Comparison of ENCODE assay signal across 8 cellular contexts in genomic region chr10:33005322-33006282, GRCh38. TPM values are rescaled to one million over a fixed set of nuclear protein-coding genes. Genes with fewer than 3 reads are reported as not detected.
DNase-seq lines count a peak whose midpoint lies in the region; ATAC-seq and TF ChIP-seq lines count a peak whose summit lies in the region.

No MANE protein-coding gene starts in this region.

- no peak for TF ChIP-seq CTCF in WTC11 (IDR thresholded peaks at IDR 0.05)
- no peak for TF ChIP-seq CTCF in lung (IDR thresholded peaks at IDR 0.05; ENCODE audit: control extremely low read depth, extremely low read depth)

- H3K27ac Mint-ChIP-seq in WTC11: peak overlapping the region; percentile 94
- no peak overlapping the region for H3K27ac Mint-ChIP-seq in stimulated activated effector memory CD8-positive, alpha-beta T cell treated with anti-CD3 and anti-CD28 coated beads, Interleukin-12 subunit alpha, Interleukin-12 subunit beta, amount 100 ng/mL, for 72 hours

- no peaks in the 10 kb centered on the region for H3K36me3 Mint-ChIP-seq in WTC11
- no peaks in the 10 kb centered on the region for H3K36me3 Mint-ChIP-seq in stimulated activated effector memory CD8-positive, alpha-beta T cell treated with anti-CD3 and anti-CD28 coated beads, Interleukin-12 subunit alpha, Interleukin-12 subunit beta, amount 100 ng/mL, for 72 hours

- H3K36me3 ChIP-seq in effector memory CD4-positive, alpha-beta T cell (ENCODE audit: control insufficient read depth, insufficient read depth, low read length): no peaks in the 10 kb centered on the region
- no peaks in the 10 kb centered on the region for H3K36me3 ChIP-seq in lung (ENCODE audit: control insufficient read depth in 2 of 2, insufficient read depth in 2 of 2, low read length in 2 of 2)

- peak overlapping the region; percentile 45 for H3K4me3 ChIP-seq in effector memory CD4-positive, alpha-beta T cell (ENCODE audit: insufficient read depth, low read depth, low read length, poor library complexity, severe bottlenecking)
- H3K4me3 ChIP-seq in lung: no peak overlapping the region

- ATAC-seq in WTC11 (peak; percentile 93), lung (ENCODE audit: insufficient read depth, low FRiP score) (peak; percentile 86)
- ATAC-seq in stimulated activated effector memory CD8-positive, alpha-beta T cell treated with anti-CD3 and anti-CD28 coated beads, Interleukin-12 subunit alpha, Interleukin-12 subunit beta, amount 100 ng/mL, for 72 hours: peak; percentile 82

- no peaks in the 10 kb centered on the region for H3K27me3 Mint-ChIP-seq in WTC11 (ENCODE audit: low read depth)

- H3K9me3 ChIP-seq in effector memory CD4-positive, alpha-beta T cell (ENCODE audit: control insufficient read depth, low read length): no peaks in the 10 kb centered on the region
- no peaks in the 10 kb centered on the region for H3K9me3 ChIP-seq in lung (ENCODE audit: control insufficient read depth in 2 of 2, insufficient read depth in 1 of 2, low read length in 1 of 2)

- H3K27me3 ChIP-seq in effector memory CD4-positive, alpha-beta T cell (replicated peaks; ENCODE audit: control insufficient read depth, insufficient read depth, low read length, poor library complexity, severe bottlenecking): no peaks in the 10 kb centered on the region
- H3K27me3 ChIP-seq in lung (ENCODE audit: control insufficient read depth, insufficient read depth): no peaks in the 10 kb centered on the region

- POLR2A ChIA-PET in WTC11 (lab: Charles Lee): interaction anchor here (0.6 to 1.6 kb wide), 2 partner anchors 25 to 142 kb away, joined by 4 read pairs; no protein-coding TSS in a partner anchor

- H3K4me1 Mint-ChIP-seq in WTC11: peaks cover 34% of the 10 kb centered on the region
- peaks cover 25% of the 10 kb centered on the region for H3K4me1 Mint-ChIP-seq in stimulated activated effector memory CD8-positive, alpha-beta T cell treated with anti-CD3 and anti-CD28 coated beads, Interleukin-12 subunit alpha, Interleukin-12 subunit beta, amount 100 ng/mL, for 72 hours

- no peaks in the 10 kb centered on the region for H3K9me3 Mint-ChIP-seq in WTC11
- H3K9me3 Mint-ChIP-seq in stimulated activated effector memory CD8-positive, alpha-beta T cell treated with anti-CD3 and anti-CD28 coated beads, Interleukin-12 subunit alpha, Interleukin-12 subunit beta, amount 100 ng/mL, for 72 hours: no peaks in the 10 kb centered on the region

- DNase-seq in DMS53 treated with DMSO at 0.1 percent for 48 hours (lab: John Stamatoyannopoulos, UW; ENCODE audit: unreplicated experiment) (peak; percentile 69), H4 (ENCODE audit: low spot score) (peak; percentile 81), NCI-H1092 treated with DMSO at 0.1 percent for 48 hours (lab: John Stamatoyannopoulos, UW) (peak; percentile 28), WTC11 (ENCODE audit: low spot score) (peak; percentile 77), lung (ENCODE audit: low spot score) (peak; percentile 83), NK-92 (lab: John Stamatoyannopoulos, UW; ENCODE audit: unreplicated experiment) (no peak)
- peak; percentile 17 to 38 (median 18) for DNase-seq in effector memory CD4-positive, alpha-beta T cell
- no peak for DNase-seq in stimulated activated effector memory CD8-positive, alpha-beta T cell treated with anti-CD3 and anti-CD28 coated beads, Interleukin-12 subunit alpha, Interleukin-12 subunit beta, amount 100 ng/mL, for 72 hours (ENCODE audit: low spot score in 2 of 2)

- WGBS in lung, 2 donors: 6 to 9% methylated on average over 34 of the region's 34 CpGs

- CTCF ChIA-PET in WTC11 (lab: Charles Lee): interaction anchor here (1.3 to 1.7 kb wide), 2 partner anchors 25 to 43 kb away, joined by 3 to 4 read pairs; no protein-coding TSS in a partner anchor

- H3K4me1 ChIP-seq in effector memory CD4-positive, alpha-beta T cell (ENCODE audit: control insufficient read depth, insufficient read depth, low read length, poor library complexity, severe bottlenecking): peaks cover 18% of the 10 kb centered on the region
- peaks cover 0 to 1% of the 10 kb centered on the region in 2 donors for H3K4me1 ChIP-seq in lung (ENCODE audit: control insufficient read depth in 2 of 2, insufficient read depth in 2 of 2, low read length in 2 of 2)

- peak overlapping the region; percentile 59 for H3K4me3 Mint-ChIP-seq in WTC11
- peak overlapping the region; percentile 45 for H3K4me3 Mint-ChIP-seq in stimulated activated effector memory CD8-positive, alpha-beta T cell treated with anti-CD3 and anti-CD28 coated beads, Interleukin-12 subunit alpha, Interleukin-12 subunit beta, amount 100 ng/mL, for 72 hours

- peak overlapping the region; percentile 64 for H3K27ac ChIP-seq in effector memory CD4-positive, alpha-beta T cell (ENCODE audit: insufficient read depth, low read length, poor library complexity, severe bottlenecking)
- peak overlapping the region; percentile 84 to 89 for H3K27ac ChIP-seq in lung (ENCODE audit: low read depth in 1 of 2, low read length in 1 of 2)

TF ChIP-seq in WTC11, 78 proteins besides CTCF, POLR2A, EP300 and RAD21 (continues in another document):
- TF ChIP-seq ZNF121 (CRISPR knock-in tag; IDR thresholded peaks at IDR 0.05) (no peak), USF1 (CRISPR knock-in tag; IDR thresholded peaks at IDR 0.05) (no peak), IRF2 (CRISPR knock-in tag; IDR thresholded peaks at IDR 0.05; ENCODE audit: borderline replicate concordance, low read depth) (no peak), NFE2L1 (CRISPR knock-in tag; IDR thresholded peaks at IDR 0.05) (no peak), SP1 (CRISPR knock-in tag; conservative IDR thresholded peaks at IDR 0.05) (no peak), MYBL2 (CRISPR knock-in tag; IDR thresholded peaks at IDR 0.05) (no peak), ZNF532 (CRISPR knock-in tag; IDR thresholded peaks at IDR 0.05; ENCODE audit: borderline replicate concordance) (0 out of 2 replicates have a peak, but pooled peaks have one; percentile 31), ELF4 (CRISPR knock-in tag; IDR thresholded peaks at IDR 0.05; ENCODE audit: low read depth) (no peak), ZNF317 (CRISPR knock-in tag; IDR thresholded peaks at IDR 0.05; ENCODE audit: borderline replicate concordance, low read depth) (no peak), ZNF512 (CRISPR knock-in tag; IDR thresholded peaks at IDR 0.05; ENCODE audit: borderline replicate concordance) (no peak), ETV6 (CRISPR knock-in tag; IDR thresholded peaks at IDR 0.05) (peak; percentile 52; the same call in 1 of the 2 replicates), MXD4 (CRISPR knock-in tag; IDR thresholded peaks at IDR 0.05; ENCODE audit: borderline replicate concordance) (no peak), KAT7 (CRISPR knock-in tag; IDR thresholded peaks at IDR 0.05; ENCODE audit: borderline replicate concordance) (no peak)

RNA-seq across cellular contexts. Expression of gene ITGB1, which starts 47.6 kb away (rescaled TPM):
- total RNA-seq in H4 (2014; rRNA removed; shearing (Covaris generic)): 650 and 683 TPM in 2 replicates
- total RNA-seq in WTC11 (2021): 317 to 344 TPM (median 321 TPM) in 3 replicates
- 100 to 1,000 TPM; 375 to 445 TPM for total RNA-seq in lung
- 100 to 1,000 TPM; 105 to 291 TPM for polyA plus RNA-seq in lung

Comparison
In these comparisons a context has a peak if more than half of its experiments do, and no peak if none do; other contexts are left out.
1. DNase-seq: peak in DMS53 treated with DMSO at 0.1 percent for 48 hours (single experiment), H4 (single experiment), NCI-H1092 treated with DMSO at 0.1 percent for 48 hours (single experiment), WTC11 (single experiment), effector memory CD4-positive, alpha-beta T cell (3 of 3) and lung (single experiment); none in stimulated activated effector memory CD8-positive, alpha-beta T cell treated with anti-CD3 and anti-CD28 coated beads, Interleukin-12 subunit alpha, Interleukin-12 subunit beta, amount 100 ng/mL, for 72 hours (0 of 2) and NK-92 (single experiment).
2. Peak in every context shown above with its lines, with median percentiles within 50 percentile points of each other: ATAC-seq.